In genomic region chr19:36850646-36851442, GRCh38 we compare ENCODE assay signal across 8 cellular contexts. TPM values are rescaled to one million over a fixed set of nuclear protein-coding genes. Genes with fewer than 3 reads are reported as not detected.
A peak's percentile ranks its signal among the peaks of the same experiment; 100 is the strongest.
DNase-seq lines count a peak whose midpoint lies in the region; ATAC-seq, FAIRE-seq and TF ChIP-seq lines count a peak whose summit lies in the region.

Gene ZNF345 (plus strand): TSS chr19:36850876. CDS start chr19:36876831, 25,955 bp downstream.

- peak; percentile 65 for ATAC-seq in HG03442 (IDR thresholded peaks at IDR 0.05; ENCODE audit: unreplicated experiment)
- ATAC-seq in left lung, result peak; percentile 95

- peaks cover 4 to 9% of the 10 kb centered on the region in 2 donors for H3K4me1 ChIP-seq in left lung

- FAIRE-seq in GM19239 (lab: Jason Lieb, UNC), result peak; percentile 90

- no peaks in the 10 kb centered on the region for H3K27me3 ChIP-seq in left lung

- peak within 1 kb of the TSS; percentile 69 to 73 for H3K4me3 ChIP-seq in left lung

- peak; percentile 96 for DNase-seq in Ammon's horn (ENCODE audit: low spot score)
- peak; percentile 51 for DNase-seq in GM19239 (ENCODE audit: insufficient read length, low spot score)
- DNase-seq in NCI-H526 (lab: John Stamatoyannopoulos, UW), result peak; percentile 98
- peak; percentile 66 to 84 for DNase-seq in activated CD4-positive, alpha-beta T cell treated with anti-CD3 and anti-CD28 coated beads, Interleukin-2, amount 50 U/mL, for 24 hours (ENCODE audit: low read depth in 1 of 2, low spot score in 1 of 2)
- peak; percentile 93 to 96 for DNase-seq in dermis microvascular lymphatic vessel endothelial cell (ENCODE audit: low read depth in 2 of 2)
- peak; percentile 90 to 92 for DNase-seq in left lung
- DNase-seq in stimulated activated CD4-positive, alpha-beta T cell treated with anti-CD3 and anti-CD28 coated beads, Interleukin-2, amount 100 ng/mL, for 24 hours, result peak; percentile 76 to 84

- no peak for TF ChIP-seq CTCF in left lung (IDR thresholded peaks at IDR 0.05)

- intact Hi-C loops in left lung (cut with DNase I), result no loop called here

- peak within 1 kb of the TSS; percentile 84 to 90 for H3K27ac ChIP-seq in left lung

- peaks cover 0 to 41% of the 10 kb centered on the region in 2 donors for H3K9me3 ChIP-seq in left lung

- peaks cover 0 to 37% of the 10 kb centered on the region in 2 donors for H3K36me3 ChIP-seq in left lung

RNA-seq across cellular contexts. Expression of gene ZNF345, which starts in this region (rescaled TPM):
- total RNA-seq in dermis microvascular lymphatic vessel endothelial cell, result 2.6 and 5.1 TPM in 2 replicates
- 1 to 10 TPM; 3.1 to 3.6 TPM for total RNA-seq in left lung

Comparison
In these comparisons a context has a peak if more than half of its experiments do, and no peak if none do; other contexts are left out.
1. Peak in every context shown above with its lines: DNase-seq, ATAC-seq, H3K4me3 ChIP-seq and H3K27ac ChIP-seq.